In the genomic region with DNA sequence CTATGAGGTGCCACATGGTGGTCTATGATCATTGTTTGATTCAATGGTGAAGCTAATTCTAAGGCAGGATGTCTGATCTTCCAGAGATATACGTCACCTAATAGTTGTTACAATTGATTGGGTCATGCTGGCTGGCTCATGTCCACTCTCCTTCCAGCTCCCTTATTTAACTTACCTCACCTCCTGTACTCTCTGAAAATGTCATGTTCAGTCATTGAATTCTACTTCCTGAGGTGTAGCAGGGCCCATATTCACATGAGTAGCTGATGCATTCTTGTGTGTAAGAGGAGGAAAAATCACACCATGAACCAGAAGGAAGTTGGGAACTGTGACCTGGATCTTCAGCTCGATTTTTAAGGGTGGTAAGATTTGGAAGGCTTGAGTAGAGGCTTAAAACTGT, we compare ENCODE assay signal across 27 cellular contexts.
"Had no signal": no experiment of that assay in that cellular context is flagged by ENCODE, and none has a peak within 500 bp of the region (broad histone marks: within the 10 kb centered on the region; RNA-seq: fewer than 3 reads in every experiment).

No MANE protein-coding gene starts in this region.

- H3K36me3 ChIP-seq: stomach, suprapubic skin, thoracic aorta, thyroid gland, tibial artery, tibial nerve, transverse colon, upper lobe of left lung, upper lobe of right lung, uterus, vagina had no signal

- H3K27me3 ChIP-seq: stomach, suprapubic skin, testis, thyroid gland, tibial artery, tibial nerve, transverse colon, upper lobe of left lung, upper lobe of right lung, uterus, vagina had no signal

- H3K27ac ChIP-seq: stomach, suprapubic skin, testis, thoracic aorta, thyroid gland, tibial artery, tibial nerve, transverse colon, upper lobe of left lung, upper lobe of right lung, uterus, vagina had no signal

- ATAC-seq: stimulated activated effector memory CD8-positive, alpha-beta T cell treated with anti-CD3 and anti-CD28 coated beads, Interleukin-12 subunit alpha, Interleukin-12 subunit beta, amount 100 ng/mL, for 72 hours; stimulated activated memory B cell treated with anti-CD40 and anti-IgM and Interleukin-4, amounts not matched to agents 10 μg/mL and 1 μg/mL and 100 μg/mL, for 72 hours; stimulated activated naive B cell treated with anti-CD40 and anti-IgM and Interleukin-4, amounts not matched to agents 10 μg/mL and 1 μg/mL and 100 μg/mL, for 72 hours; stimulated activated naive CD8-positive, alpha-beta T cell treated with anti-CD3 and anti-CD28 coated beads, Interleukin-15, amount 100 ng/mL, for 72 hours; stimulated activated naive CD8-positive, alpha-beta T cell treated with anti-CD3 and anti-CD28 coated beads, Interleukin-15, Interleukin-2, amounts not matched to agents 100 U/mL and 50 U/mL, for 24 hours; upper lobe of right lung had no signal

- H3K9me3 ChIP-seq: suprapubic skin, testis, thoracic aorta, thyroid gland, tibial artery, transverse colon, upper lobe of left lung, upper lobe of right lung, uterus, vagina had no signal

- DNase-seq: stimulated activated CD4-positive, alpha-beta T cell treated with anti-CD3 and anti-CD28 coated beads, Interleukin-2, amount 100 ng/mL, for 48 hours; stimulated activated CD4-positive, alpha-beta T cell treated with anti-CD3 and anti-CD28 coated beads, Interleukin-4, amount 100 ng/mL, for 1 hour; stimulated activated CD4-positive, alpha-beta T cell treated with anti-CD3 and anti-CD28 coated beads, Interleukin-4, amount 100 ng/mL, for 24 hours; stimulated activated CD4-positive, alpha-beta T cell treated with anti-CD3 and anti-CD28 coated beads, Interleukin-4, amount 100 ng/mL, for 4 hours; stimulated activated CD8-positive, alpha-beta memory T cell treated with anti-CD3 and anti-CD28 coated beads, Interleukin-4, amount 100 ng/mL, for 48 hours; stimulated activated naive B cell treated with anti-CD40 and anti-IgM and Interleukin-4, amounts not matched to agents 10 μg/mL and 1 μg/mL and 100 μg/mL, for 72 hours; stimulated activated naive CD4-positive, alpha-beta T cell; stimulated activated naive CD4-positive, alpha-beta T cell treated with Interleukin-2 at 50 U/mL for 16 hours; stimulated activated naive CD8-positive, alpha-beta T cell treated with anti-CD3 and anti-CD28 coated beads, Interleukin-15, amount 100 ng/mL, for 72 hours; stimulated activated naive CD8-positive, alpha-beta T cell treated with anti-CD3 and anti-CD28 coated beads, Interleukin-15, Interleukin-2, amounts not matched to agents 100 U/mL and 50 U/mL, for 24 hours; stomach; substantia nigra; testis; thyroid gland; tibial artery; transverse colon; trophoblast cell; upper lobe of left lung; upper lobe of right lung; uterus had no signal

- FAIRE-seq: urothelium cell line had no signal

- H3K4me1 ChIP-seq: stomach, suprapubic skin, testis, thyroid gland, tibial artery, tibial nerve, transverse colon, upper lobe of left lung, upper lobe of right lung, uterus, vagina had no signal

- H3K4me3 ChIP-seq: stomach, suprapubic skin, testis, thoracic aorta, thyroid gland, tibial artery, tibial nerve, transverse colon, upper lobe of left lung, upper lobe of right lung, uterus, vagina had no signal
